ENCODE assay signal across 18 cellular contexts in the genomic region with DNA sequence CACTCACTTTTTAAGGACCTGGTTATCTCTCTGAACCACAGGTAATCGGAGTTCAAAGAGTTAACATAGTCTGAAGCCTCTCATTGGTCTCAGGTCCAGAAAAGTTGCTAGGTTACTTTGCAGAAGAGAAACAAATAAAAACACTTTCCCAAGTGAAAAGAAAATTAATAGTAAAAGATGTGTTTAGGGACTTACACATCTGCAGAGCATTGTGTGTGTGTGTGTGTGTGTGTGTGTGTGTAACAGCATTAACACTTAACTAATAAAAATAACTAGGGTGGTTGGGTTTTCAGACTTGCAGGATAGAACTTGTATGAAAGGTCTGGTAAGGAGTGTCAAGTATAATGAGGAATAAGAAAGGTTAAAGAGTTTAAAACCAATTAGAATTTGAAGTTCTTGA. TPM values are rescaled to one million over a fixed set of nuclear protein-coding genes. Genes with fewer than 3 reads are reported as not detected.
DNase-seq lines count a peak whose midpoint lies in the region; ATAC-seq, FAIRE-seq and TF ChIP-seq lines count a peak whose summit lies in the region.
"Had no signal": no experiment of that assay in that cellular context is flagged by ENCODE, and none has a peak within 500 bp of the region (broad histone marks: within the 10 kb centered on the region; RNA-seq: fewer than 3 reads in every experiment).

No MANE protein-coding gene starts in this region.

- no peak overlapping the region for H3K18ac ChIP-seq in trophoblast cell (ENCODE audit: low read length)

- H2BK12ac ChIP-seq in trophoblast cell (ENCODE audit: low read length) = no peak overlapping the region

- H2BK5ac ChIP-seq in trophoblast cell (ENCODE audit: low read depth, low read length, poor library complexity) = no peak overlapping the region

- no peak overlapping the region for H3K14ac ChIP-seq in trophoblast cell (ENCODE audit: low read length)

- ATAC-seq in heart left ventricle (no peak), Right ventricle myocardium inferior (no peak), GM19035 (IDR thresholded peaks at IDR 0.05; ENCODE audit: unreplicated experiment) (no peak)
- ATAC-seq: PC-3 had no signal

- intact Hi-C loops in heart left ventricle (cut with DNase I) = loop anchor here in 3 of 10 donors (5.0 to 10.0 kb wide), 4 partner anchors 33 to 68 kb away; no protein-coding TSS in a partner anchor
- intact Hi-C loops in Right ventricle myocardium inferior (cut with DNase I) = loop anchor here (5.0 kb wide), 1 partner anchor 68 kb away; no protein-coding TSS in a partner anchor

- H2BK120ac ChIP-seq in trophoblast cell (ENCODE audit: insufficient read depth, low read length, poor library complexity) = no peak overlapping the region

- no peak overlapping the region for H2AK5ac ChIP-seq in trophoblast cell (ENCODE audit: low read length)

- H4K12ac ChIP-seq in trophoblast cell (ENCODE audit: low read depth, low read length) = no peak overlapping the region

- H4K91ac ChIP-seq in trophoblast cell (ENCODE audit: low read depth, low read length) = no peak overlapping the region

- H3K4me2 ChIP-seq in trophoblast cell (ENCODE audit: low read length) = no peak overlapping the region

- no peaks in the 10 kb centered on the region for H3K27me3 Mint-ChIP-seq in nephron (ENCODE audit: low read depth)

- no peak overlapping the region for H3K9ac ChIP-seq in trophoblast cell (ENCODE audit: low read length)

- peaks cover 59% of the 10 kb centered on the region for H3K4me1 Mint-ChIP-seq in nephron
- H3K4me1 Mint-ChIP-seq: activated CD4-positive, alpha-beta T cell treated with anti-CD3 and anti-CD28 coated beads, Interleukin-2, amount 10 ng/mL, durations not matched to agents 7 days and 5 days; memory B cell had no signal

- H3K79me2 ChIP-seq in trophoblast cell (ENCODE audit: control insufficient read depth, insufficient read depth, low read length, poor library complexity) = no peaks in the 10 kb centered on the region

- in situ Hi-C loops in GM13976 (cut with MboI; ENCODE audit: low sequenced_read_pairs, unreplicated experiment) = no loop called here

- peak overlapping the region; percentile 68 to 78 (median 72) for H3K4me3 Mint-ChIP-seq in nephron
- H3K4me3 Mint-ChIP-seq: activated CD4-positive, alpha-beta T cell treated with anti-CD3 and anti-CD28 coated beads, Interleukin-2, amount 10 ng/mL, durations not matched to agents 7 days and 5 days; CD4-positive, alpha-beta memory T cell; memory B cell had no signal

- peaks cover 0 to 3% (median 0%) of the 10 kb centered on the region in 9 donors for H3K36me3 ChIP-seq in heart left ventricle
- no peaks in the 10 kb centered on the region for H3K36me3 ChIP-seq in trophoblast cell (ENCODE audit: control insufficient read depth in 1 of 2, insufficient read depth in 2 of 2, low read length in 2 of 2)
- no peaks in the 10 kb centered on the region for H3K36me3 ChIP-seq in small intestine (ENCODE audit: control insufficient read depth in 2 of 2, insufficient read depth in 2 of 2, low read length in 2 of 2)
- H3K36me3 ChIP-seq: thoracic aorta had no signal

- H3K27ac ChIP-seq in heart left ventricle (peak overlapping the region; percentile 69 to 91 (median 78)), trophoblast cell (ENCODE audit: low read depth, low read length) (no peak overlapping the region), small intestine (ENCODE audit: low read depth in 1 of 2, low read length in 1 of 2) (no peak overlapping the region)
- H3K27ac ChIP-seq: thoracic aorta had no signal

- H3K79me1 ChIP-seq in trophoblast cell (ENCODE audit: low read length) = no peaks in the 10 kb centered on the region

- TF ChIP-seq CTCF in heart left ventricle (IDR thresholded peaks at IDR 0.05) = no peak
- no peak for TF ChIP-seq CTCF in nephron (IDR thresholded peaks at IDR 0.05; ENCODE audit: unreplicated experiment in 3 of 3)
- TF ChIP-seq CTCF in GM13976 (IDR thresholded peaks at IDR 0.05; ENCODE audit: borderline replicate concordance, control extremely low read depth, extremely low read depth, insufficient read depth, missing control alignments) = no peak

- H3K4ac ChIP-seq in trophoblast cell (ENCODE audit: low read depth, low read length) = no peak overlapping the region

- H3K9me3 Mint-ChIP-seq in nephron = no peaks in the 10 kb centered on the region
- H3K9me3 Mint-ChIP-seq: activated CD4-positive, alpha-beta T cell treated with anti-CD3 and anti-CD28 coated beads, Interleukin-2, amount 10 ng/mL, durations not matched to agents 7 days and 5 days; memory B cell had no signal

- H3K9me3 ChIP-seq in heart left ventricle (no peaks in the 10 kb centered on the region), trophoblast cell (ENCODE audit: insufficient read depth, low read depth, low read length) (no peaks in the 10 kb centered on the region), small intestine (ENCODE audit: control insufficient read depth, low read depth) (no peaks in the 10 kb centered on the region)
- H3K9me3 ChIP-seq: thoracic aorta had no signal

- H3K27me3 ChIP-seq in heart left ventricle (no peaks in the 10 kb centered on the region), trophoblast cell (ENCODE audit: insufficient read depth, low read length) (no peaks in the 10 kb centered on the region), small intestine (ENCODE audit: control insufficient read depth in 2 of 2, insufficient read depth in 2 of 2, low read length in 2 of 2) (peaks cover 0 to 4% of the 10 kb centered on the region in 2 donors)

- H3K4me1 ChIP-seq in heart left ventricle (peaks cover 0 to 51% (median 25%) of the 10 kb centered on the region in 12 donors), trophoblast cell (ENCODE audit: control insufficient read depth in 1 of 2, insufficient read depth in 2 of 2, low read length in 2 of 2) (peaks cover 0 to 6% of the 10 kb centered on the region in 2 experiments), small intestine (ENCODE audit: control insufficient read depth in 2 of 2, insufficient read depth in 1 of 2, low read depth in 1 of 2, low read length in 1 of 2) (no peaks in the 10 kb centered on the region)

- 36 to 47% (median 41%) methylated on average over 1 of the region's 1 CpG for WGBS in heart left ventricle, 4 donors
- WGBS in trophoblast cell (ENCODE audit: extremely low coverage, insufficient coverage, insufficient read length) = no CpG with 5 or more reads among the region's 1 CpG
- WGBS in small intestine, 3 donors = 12 to 66% (median 30%) methylated on average over 1 of the region's 1 CpG

- no peak for FAIRE-seq in small intestine (lab: Jason Lieb, UNC)

- no peak overlapping the region for H2AFZ ChIP-seq in trophoblast cell (ENCODE audit: insufficient read depth, low read length, poor library complexity)

- no peak overlapping the region for H3K23ac ChIP-seq in trophoblast cell (ENCODE audit: low read length)

- H3K36me3 Mint-ChIP-seq in nephron (ENCODE audit: low read depth) = no peaks in the 10 kb centered on the region
- H3K36me3 Mint-ChIP-seq: CD4-positive, alpha-beta memory T cell; memory B cell had no signal

- peak overlapping the region; percentile 68 to 93 (median 92) for H3K27ac Mint-ChIP-seq in nephron
- H3K27ac Mint-ChIP-seq: activated CD4-positive, alpha-beta T cell treated with anti-CD3 and anti-CD28 coated beads, Interleukin-2, amount 10 ng/mL, durations not matched to agents 7 days and 5 days; CD4-positive, alpha-beta memory T cell; memory B cell had no signal

- DNase-seq in heart left ventricle (no peak), Right ventricle myocardium inferior (ENCODE audit: missing footprints) (no peak), fibroblast of gingiva (ENCODE audit: low read depth) (peak; percentile 34), trophoblast cell (no peak), GM13976 (ENCODE audit: low spot score) (no peak), small intestine (no peak)
- DNase-seq: activated CD4-positive, alpha-beta T cell treated with anti-CD3 and anti-CD28 coated beads, Interleukin-2, amount 10 ng/mL, durations not matched to agents 7 days and 5 days; activated naive CD4-positive, alpha-beta T cell; CD4-positive, alpha-beta memory T cell; NCI-H2029 treated with DMSO at 0.1 percent for 48 hours; PC-3; stimulated activated CD4-positive, alpha-beta T cell treated with anti-CD3 and anti-CD28 coated beads, Interleukin-4, amount 100 ng/mL, for 24 hours had no signal

- no peak for TF ChIP-seq POLR2A in heart left ventricle (IDR thresholded peaks at IDR 0.05)

- no peak overlapping the region for H4K8ac ChIP-seq in trophoblast cell (ENCODE audit: low read depth, low read length)

- peak overlapping the region; percentile 26 to 68 (median 54) for H3K4me3 ChIP-seq in heart left ventricle
- H3K4me3 ChIP-seq in trophoblast cell (ENCODE audit: low read depth, low read length) = no peak overlapping the region
- no peak overlapping the region for H3K4me3 ChIP-seq in small intestine (ENCODE audit: low read depth in 1 of 2, low read length in 2 of 2)

RNA-seq across cellular contexts. Expression of gene MASP1, which starts 1.0 kb away (rescaled TPM):
- total RNA-seq in heart left ventricle (100 to 1,000 TPM; 120 to 245 (median 173) TPM), Right ventricle myocardium inferior (129 TPM)
- polyA plus RNA-seq in heart left ventricle (10 to 100 TPM; 84.1 to 94.6 TPM), small intestine (1 to 10 TPM in 1 of 3 donors, under 1 TPM in 1, not detected in 1; 0.70 to 1.6 TPM)
- polyA plus RNA-seq in trophoblast cell (2013) = 0.05 and 0.08 TPM in 2 replicates
- total RNA-seq: A172; activated CD4-positive, alpha-beta T cell treated with anti-CD3 and anti-CD28 coated beads, Interleukin-2, amount 10 ng/mL, durations not matched to agents 7 days and 5 days; CD4-positive, alpha-beta memory T cell; Daoy had no signal
- polyA plus RNA-seq: CD4-positive, alpha-beta memory T cell had no signal

Comparison
In these comparisons a context has a peak if more than half of its experiments do, and no peak if none do; other contexts are left out.
1. H3K27ac ChIP-seq: peak in heart left ventricle (12 of 12); none in trophoblast cell (single experiment) and small intestine (0 of 2).
2. H3K4me3 ChIP-seq: peak in heart left ventricle (12 of 12); none in trophoblast cell (single experiment) and small intestine (0 of 2).